18 cellular contexts compared by ENCODE assay signal in genomic region chr5:173763410-173763809, GRCh38.
A peak's percentile ranks its signal among the peaks of the same experiment; 100 is the strongest.
DNase-seq lines count a peak whose midpoint lies in the region; FAIRE-seq and TF ChIP-seq lines count a peak whose summit lies in the region.
"Had no signal": no experiment of that assay in that cellular context is flagged by ENCODE, and none has a peak within 500 bp of the region (broad histone marks: within the 10 kb centered on the region; RNA-seq: fewer than 3 reads in every experiment).

No MANE protein-coding gene starts in this region.

- H3K27me3 Mint-ChIP-seq in CD14-positive monocyte (ENCODE audit: low read depth in 3 of 3), result peaks cover 2 to 6% (median 4%) of the 10 kb centered on the region in 3 donors

- H3K27ac ChIP-seq in PC-9 (peak overlapping the region; percentile 91), kidney (ENCODE audit: low read depth in 2 of 2, low read length in 2 of 2) (peak overlapping the region; percentile 87 to 88), smooth muscle cell (ENCODE audit: low read depth) (peak overlapping the region; percentile 93), brain microvascular endothelial cell (no peak overlapping the region), substantia nigra (ENCODE audit: low read depth, low read length, poor library complexity, severe bottlenecking) (no peak overlapping the region)
- H3K27ac ChIP-seq: HL-60 had no signal

- H3K9me2 ChIP-seq in PC-9 (ENCODE audit: insufficient read depth), result no peaks in the 10 kb centered on the region

- no peaks in the 10 kb centered on the region for H3K36me3 Mint-ChIP-seq in CD14-positive monocyte
- H3K36me3 Mint-ChIP-seq: CD4-positive, alpha-beta memory T cell had no signal

- H3K27me3 ChIP-seq in PC-9 (ENCODE audit: insufficient read depth, low read depth) (no peaks in the 10 kb centered on the region), smooth muscle cell (ENCODE audit: low read depth) (no peaks in the 10 kb centered on the region), brain microvascular endothelial cell (replicated peaks) (no peaks in the 10 kb centered on the region)

- no TSS peak for BruUV-seq in PC-9 (replicated peaks; lab: Mats Ljungman, UMichigan)

- peaks cover 43% of the 10 kb centered on the region for H3K4me1 Mint-ChIP-seq in CD14-positive monocyte

- peak overlapping the region in 1 of 2 donors; percentile 53 for H3K9ac ChIP-seq in kidney (ENCODE audit: low read length in 2 of 2)
- peak overlapping the region; percentile 78 for H3K9ac ChIP-seq in smooth muscle cell (ENCODE audit: low read depth)

- H3K79me2 ChIP-seq in PC-9 (ENCODE audit: low read depth), result no peaks in the 10 kb centered on the region
- no peaks in the 10 kb centered on the region for H3K79me2 ChIP-seq in smooth muscle cell (ENCODE audit: low read depth)

- H3K4me2 ChIP-seq in PC-9 (peak overlapping the region; percentile 32), smooth muscle cell (peak overlapping the region; percentile 56)

- in situ Hi-C loops in brain microvascular endothelial cell (cut with HindIII; ENCODE audit: low pct_ligation_motif_present, low sequenced_read_pairs), result no loop called here

- H2AFZ ChIP-seq in PC-9 (no peak overlapping the region), smooth muscle cell (ENCODE audit: low read depth) (peak overlapping the region; percentile 29)

- CTCF ChIA-PET in PC-9 (lab: Charles Lee), result no interaction called here

- H3K4me3 ChIP-seq in PC-9, result no peak overlapping the region
- no peak overlapping the region for H3K4me3 ChIP-seq in kidney (ENCODE audit: low read length in 2 of 2)
- H3K4me3 ChIP-seq in smooth muscle cell, result no peak overlapping the region
- H3K4me3 ChIP-seq in brain microvascular endothelial cell (ENCODE audit: low read depth, low read length), result no peak overlapping the region

- FAIRE-seq in kidney (lab: Jason Lieb, UNC), result no peak
- FAIRE-seq: D721Med, GM19239, HTR-8/SVneo had no signal

- peak overlapping the region in 4 of 7 donors; percentile 0 to 79 (median 40) for H3K27ac Mint-ChIP-seq in CD14-positive monocyte
- H3K27ac Mint-ChIP-seq: CD4-positive, alpha-beta memory T cell had no signal

- no peak overlapping the region for H3K4me3 Mint-ChIP-seq in CD14-positive monocyte
- H3K4me3 Mint-ChIP-seq: CD4-positive, alpha-beta memory T cell; H9 had no signal

- peaks cover 36% of the 10 kb centered on the region for H3F3A ChIP-seq in PC-9 (ENCODE audit: insufficient read depth, low read depth)
- H3F3A ChIP-seq in smooth muscle cell (ENCODE audit: low read depth), result no peaks in the 10 kb centered on the region

- no peaks in the 10 kb centered on the region for H3K9me3 ChIP-seq in PC-9 (ENCODE audit: insufficient read depth, low read depth)
- H3K9me3 ChIP-seq in kidney (ENCODE audit: control insufficient read depth in 1 of 2, low read length in 2 of 2), result no peaks in the 10 kb centered on the region
- H3K9me3 ChIP-seq in smooth muscle cell (replicated peaks; ENCODE audit: low read depth), result no peaks in the 10 kb centered on the region

- TF ChIP-seq CTCF in CD14-positive monocyte (IDR thresholded peaks at IDR 0.05) (no peak), PC-9 (conservative IDR thresholded peaks at IDR 0.05) (no peak), kidney (IDR thresholded peaks at IDR 0.05; ENCODE audit: borderline replicate concordance, extremely low read depth, insufficient read depth) (no peak), smooth muscle cell (IDR thresholded peaks at IDR 0.05; ENCODE audit: borderline replicate concordance, insufficient read depth, poor library complexity, severe bottlenecking) (no peak), brain microvascular endothelial cell (IDR thresholded peaks at IDR 0.05; ENCODE audit: low read depth, low read length, missing control alignments) (no peak)

- DNase-seq in CD14-positive monocyte (ENCODE audit: low spot score) (no peak), PC-9 (no peak), kidney (no peak), smooth muscle cell (lab: John Stamatoyannopoulos, UW; ENCODE audit: unreplicated experiment) (no peak), brain microvascular endothelial cell (no peak), NCI-H1092 treated with DMSO at 0.1 percent for 48 hours (lab: John Stamatoyannopoulos, UW) (no peak), substantia nigra (lab: John Stamatoyannopoulos, UW) (no peak)
- DNase-seq: CD4-positive, alpha-beta memory T cell; DMS79; H9; NCI-H1436; NCI-H2029; NCI-H2171 treated with DMSO at 0.1 percent for 48 hours; NCI-H774 had no signal

- H3K4me1 ChIP-seq in PC-9 (replicated peaks; ENCODE audit: insufficient read depth), result peaks cover 46% of the 10 kb centered on the region
- peaks cover 25 to 37% of the 10 kb centered on the region in 2 donors for H3K4me1 ChIP-seq in kidney (ENCODE audit: control insufficient read depth in 1 of 2, insufficient read depth in 1 of 2, low read depth in 1 of 2, low read length in 2 of 2)
- peaks cover 11% of the 10 kb centered on the region for H3K4me1 ChIP-seq in smooth muscle cell (ENCODE audit: low read depth)

- no peaks in the 10 kb centered on the region for H3K36me3 ChIP-seq in PC-9 (ENCODE audit: low read depth)
- H3K36me3 ChIP-seq in kidney (ENCODE audit: control insufficient read depth in 1 of 2, insufficient read depth in 2 of 2, low read length in 2 of 2), result no peaks in the 10 kb centered on the region
- H3K36me3 ChIP-seq in smooth muscle cell (ENCODE audit: low read depth), result no peaks in the 10 kb centered on the region
- H3K36me3 ChIP-seq in brain microvascular endothelial cell (replicated peaks), result no peaks in the 10 kb centered on the region

- H4K20me1 ChIP-seq in PC-9 (ENCODE audit: insufficient read depth) (no peaks in the 10 kb centered on the region), smooth muscle cell (ENCODE audit: low read depth) (no peaks in the 10 kb centered on the region)

- 49% methylated on average over 8 of the region's 8 CpGs for WGBS in smooth muscle cell (ENCODE audit: low lambda C conversion rate)

- peaks cover 0 to 2% (median 0%) of the 10 kb centered on the region in 7 donors for H3K9me3 Mint-ChIP-seq in CD14-positive monocyte
- H3K9me3 Mint-ChIP-seq: CD4-positive, alpha-beta memory T cell; H9 had no signal

- intact Hi-C loops in CD14-positive monocyte (cut with micrococcal nuclease) (no loop called here), PC-9 (cut with micrococcal nuclease; ENCODE audit: unreplicated experiment) (loop anchor here (10.0 kb wide), 1 partner anchor 469 kb away; no protein-coding TSS in a partner anchor), kidney (cut with DNase I) (no loop called here)

- POLR2A ChIA-PET in PC-9 (lab: Charles Lee; ENCODE audit: unreplicated experiment), result interaction anchor here (0.5 kb wide), 1 partner anchor 117 kb away, joined by 9 read pairs; no protein-coding TSS in a partner anchor

Comparison
In these comparisons a context has a peak if more than half of its experiments do, and no peak if none do; other contexts are left out.
1. H3K27ac ChIP-seq: peak in PC-9 (single experiment), kidney (2 of 2) and smooth muscle cell (single experiment); none in brain microvascular endothelial cell (single experiment) and substantia nigra (single experiment).